Comparison of ENCODE assay signal across 12 cellular contexts in genomic region chr5:179837076-179838011, GRCh38. TPM values are rescaled to one million over a fixed set of nuclear protein-coding genes. Genes with fewer than 3 reads are reported as not detected.
DNase-seq lines count a peak whose midpoint lies in the region; ATAC-seq and TF ChIP-seq lines count a peak whose summit lies in the region.
"Had no signal": no experiment of that assay in that cellular context is flagged by ENCODE, and none has a peak within 500 bp of the region (broad histone marks: within the 10 kb centered on the region; RNA-seq: fewer than 3 reads in every experiment).

No MANE protein-coding gene starts in this region.

- H3K9me3 ChIP-seq in right atrium auricular region (no peaks in the 10 kb centered on the region), right lobe of liver (no peaks in the 10 kb centered on the region), upper lobe of left lung (no peaks in the 10 kb centered on the region)
- H3K9me3 ChIP-seq: uterus had no signal

- BruUV-seq in MCF 10A (replicated peaks; lab: Mats Ljungman, UMichigan) = no TSS peak

- H3K9me3 Mint-ChIP-seq in MCF 10A (ENCODE audit: unreplicated experiment) = no peaks in the 10 kb centered on the region

- TF ChIP-seq CTCF in right atrium auricular region (IDR thresholded peaks at IDR 0.05) = no peak
- TF ChIP-seq CTCF in MCF 10A (IDR thresholded peaks at IDR 0.05; ENCODE audit: unreplicated experiment) = no peak
- TF ChIP-seq CTCF in right lobe of liver (IDR thresholded peaks at IDR 0.05) = no peak
- no peak for TF ChIP-seq CTCF in upper lobe of left lung (IDR thresholded peaks at IDR 0.05)
- TF ChIP-seq CTCF in foreskin keratinocyte (conservative IDR thresholded peaks at IDR 0.05) = no peak

- H3K4me3 ChIP-seq in right atrium auricular region = no peak overlapping the region
- no peak overlapping the region for H3K4me3 ChIP-seq in right lobe of liver
- no peak overlapping the region for H3K4me3 ChIP-seq in upper lobe of left lung
- H3K4me3 ChIP-seq: uterus had no signal

- TF ChIP-seq POLR2A in right lobe of liver (IDR thresholded peaks at IDR 0.05) = peak; percentile 34
- peak in 1 of 4 donors; percentile 21 for TF ChIP-seq POLR2A in upper lobe of left lung (IDR thresholded peaks at IDR 0.05)

- H3K4me1 Mint-ChIP-seq in MCF 10A (ENCODE audit: insufficient read depth, unreplicated experiment) = no peaks in the 10 kb centered on the region

- H3K36me3 ChIP-seq in right atrium auricular region = peaks cover 82% of the 10 kb centered on the region
- peaks cover 9 to 51% (median 31%) of the 10 kb centered on the region in 4 donors for H3K36me3 ChIP-seq in right lobe of liver
- H3K36me3 ChIP-seq in upper lobe of left lung = peaks cover 44 to 86% (median 67%) of the 10 kb centered on the region in 4 donors
- H3K36me3 ChIP-seq: uterus had no signal

- POLR2A ChIA-PET in MCF 10A (lab: Yijun Ruan, JAX) = interaction anchor here (0.6 to 2.4 kb wide), 9 partner anchors 9 to 216 kb away, joined by 3 to 12 read pairs (median 4); partner anchors contain the start of genes HNRNPH1 and SQSTM1

- WGBS in right lobe of liver (ENCODE audit: insufficient coverage, low coverage, low lambda C conversion rate, missing lambda C conversion rate) = 71% methylated on average over 10 of the region's 15 CpGs
- 72 to 85% methylated on average over 6 to 15 of the region's 15 CpGs for WGBS in upper lobe of left lung, 2 donors

- CTCF ChIA-PET in MCF 10A (lab: Yijun Ruan, JAX) = interaction anchor here (0.6 kb wide), 1 partner anchor 74 kb away, joined by 3 read pairs; no protein-coding TSS in a partner anchor

- H3K27ac ChIP-seq in right atrium auricular region = no peak overlapping the region
- peak overlapping the region in 1 of 3 donors; percentile 25 for H3K27ac ChIP-seq in right lobe of liver
- peak overlapping the region; percentile 23 to 62 (median 46) for H3K27ac ChIP-seq in upper lobe of left lung
- H3K27ac ChIP-seq in foreskin keratinocyte = no peak overlapping the region
- H3K27ac ChIP-seq: parathyroid adenoma, uterus had no signal

- DNase-seq in Right ventricle myocardium inferior (ENCODE audit: missing footprints) (no peak), right atrium auricular region (ENCODE audit: low spot score) (no peak), MCF 10A (ENCODE audit: unreplicated experiment) (no peak), right lobe of liver (peak in 1 of 3 donors; percentile 54), upper lobe of left lung (no peak), foreskin keratinocyte (no peak), NCI-H510A treated with DMSO at 0.1 percent for 48 hours (lab: John Stamatoyannopoulos, UW) (no peak), HK-2 (ENCODE audit: unreplicated experiment) (no peak)
- DNase-seq: AML-193, NCI-H1436 treated with DMSO at 0.1 percent for 48 hours, uterus had no signal

- no peaks in the 10 kb centered on the region for H3K27me3 Mint-ChIP-seq in MCF 10A (ENCODE audit: insufficient read depth, unreplicated experiment)

- H3K27me3 ChIP-seq in right atrium auricular region = no peaks in the 10 kb centered on the region
- H3K27me3 ChIP-seq in right lobe of liver = no peaks in the 10 kb centered on the region
- no peaks in the 10 kb centered on the region for H3K27me3 ChIP-seq in upper lobe of left lung
- no peaks in the 10 kb centered on the region for H3K27me3 ChIP-seq in foreskin keratinocyte
- H3K27me3 ChIP-seq: uterus had no signal

- peak; percentile 33 for ATAC-seq in Right ventricle myocardium inferior
- ATAC-seq in right lobe of liver = peak in 1 of 4 donors; percentile 1
- ATAC-seq in upper lobe of left lung (ENCODE audit: low FRiP score in 2 of 2) = peak in 1 of 2 donors; percentile 2
- ATAC-seq in foreskin keratinocyte = no peak

- peaks cover 96% of the 10 kb centered on the region for H3K36me3 Mint-ChIP-seq in MCF 10A (ENCODE audit: insufficient read depth, unreplicated experiment)

- intact Hi-C loops in Right ventricle myocardium inferior (cut with DNase I) (no loop called here), MCF 10A (cut with micrococcal nuclease) (no loop called here), right lobe of liver (cut with DNase I) (no loop called here)

- no peak for TF ChIP-seq EP300 in upper lobe of left lung (IDR thresholded peaks at IDR 0.05)

- H3K4me1 ChIP-seq in right atrium auricular region = peaks cover 0 to 8% of the 10 kb centered on the region in 2 donors
- peaks cover 0 to 42% (median 3%) of the 10 kb centered on the region in 4 donors for H3K4me1 ChIP-seq in right lobe of liver
- peaks cover 7 to 24% (median 17%) of the 10 kb centered on the region in 4 donors for H3K4me1 ChIP-seq in upper lobe of left lung
- no peaks in the 10 kb centered on the region for H3K4me1 ChIP-seq in foreskin keratinocyte
- H3K4me1 ChIP-seq: parathyroid adenoma, uterus had no signal

- H3K27ac Mint-ChIP-seq in MCF 10A (ENCODE audit: low read depth, unreplicated experiment) = peak overlapping the region; percentile 63

- H3K4me3 Mint-ChIP-seq in MCF 10A (ENCODE audit: unreplicated experiment) = no peak overlapping the region

RNA-seq across cellular contexts. Expression of gene SQSTM1, which starts 16.6 kb away (rescaled TPM):
- 407 TPM for total RNA-seq in Right ventricle myocardium inferior
- 100 to 1,000 TPM; 379 to 436 TPM for total RNA-seq in right atrium auricular region
- total RNA-seq in MCF 10A (2022) = 612 and 1,251 TPM in 2 replicates
- total RNA-seq in right lobe of liver = 1,000 to 10,000 TPM in 2 of 6 experiments, 100 to 1,000 TPM in 4; 195 to 1,174 (median 649) TPM
- 100 to 1,000 TPM; 390 to 666 (median 574) TPM for total RNA-seq in upper lobe of left lung
- total RNA-seq in foreskin keratinocyte = 95.8 and 127 TPM in 2 replicates
- polyA plus RNA-seq in foreskin keratinocyte = 109 and 123 TPM in 2 replicates

RNA-seq across cellular contexts. Expression of gene MRNIP, which starts 21.3 kb away (rescaled TPM):
- 12.2 TPM for total RNA-seq in Right ventricle myocardium inferior
- total RNA-seq in right atrium auricular region = 10 to 100 TPM; 12.5 to 20.3 TPM
- total RNA-seq in MCF 10A (2022) = 40.3 and 42.8 TPM in 2 replicates
- 10 to 100 TPM in 3 of 6 experiments, 1 to 10 TPM in 3; 4.7 to 14.7 (median 9.0) TPM for total RNA-seq in right lobe of liver
- 100 to 1,000 TPM in 1 of 6 donors, 10 to 100 TPM in 5; 20.7 to 142 (median 33.2) TPM for total RNA-seq in upper lobe of left lung
- total RNA-seq in foreskin keratinocyte = 12.9 and 13.8 TPM in 2 replicates
- 13.6 and 16.4 TPM in 2 replicates for polyA plus RNA-seq in foreskin keratinocyte

RNA-seq across cellular contexts. Expression of gene MGAT4B, which starts 30.7 kb away (rescaled TPM):
- 98.9 TPM for total RNA-seq in Right ventricle myocardium inferior
- 10 to 100 TPM; 71.7 to 77.1 TPM for total RNA-seq in right atrium auricular region
- total RNA-seq in MCF 10A (2022) = 153 and 198 TPM in 2 replicates
- 100 to 1,000 TPM; 151 to 259 (median 181) TPM for total RNA-seq in right lobe of liver
- 100 to 1,000 TPM; 107 to 266 (median 158) TPM for total RNA-seq in upper lobe of left lung
- total RNA-seq in foreskin keratinocyte = 113 and 121 TPM in 2 replicates
- 100 and 109 TPM in 2 replicates for polyA plus RNA-seq in foreskin keratinocyte

RNA-seq across cellular contexts. Expression of gene LTC4S, which starts 43.6 kb away (rescaled TPM):
- 10.3 TPM for total RNA-seq in Right ventricle myocardium inferior
- 10 to 100 TPM in 1 of 2 donors, 1 to 10 TPM in 1; 9.0 to 11.1 TPM for total RNA-seq in right atrium auricular region
- 2.1 and 2.2 TPM in 2 replicates for total RNA-seq in MCF 10A (2022)
- 1 to 10 TPM in 3 of 6 experiments, under 1 TPM in 2, not detected in 1; 0.73 to 1.7 (median 1.4) TPM for total RNA-seq in right lobe of liver
- 10 to 100 TPM in 5 of 6 donors, 1 to 10 TPM in 1; 6.7 to 33.1 (median 21.3) TPM for total RNA-seq in upper lobe of left lung
- 0.60 and 0.71 TPM in 2 replicates for total RNA-seq in foreskin keratinocyte
- polyA plus RNA-seq in foreskin keratinocyte = 0.58 and 0.80 TPM in 2 replicates

Comparison
In these comparisons a context has a peak if more than half of its experiments do, and no peak if none do; other contexts are left out.
1. H3K27ac ChIP-seq: peak in upper lobe of left lung (4 of 4); none in right atrium auricular region (0 of 2) and foreskin keratinocyte (single experiment).